1 cellular context compared by ENCODE assay signal in genomic region chr3:108125550-108126071, GRCh38.
A peak's percentile ranks its signal among the peaks of the same experiment; 100 is the strongest.
TF ChIP-seq lines count a peak whose summit lies in the region.

No MANE protein-coding gene starts in this region.

TF ChIP-seq in GM12878, 131 proteins besides CTCF, POLR2A, EP300 and RAD21 (continues in another document):
- TF ChIP-seq TCF12 (IDR thresholded peaks at IDR 0.05; ENCODE audit: low read depth, low read length) (peak; percentile 89; the same call in 1 of the 2 replicates), CREM (IDR thresholded peaks at IDR 0.05; ENCODE audit: low read depth) (peak; percentile 57; the same call in 1 of the 2 replicates), NFXL1 (IDR thresholded peaks at IDR 0.05; ENCODE audit: borderline replicate concordance) (no peak), ZNF687 (IDR thresholded peaks at IDR 0.05) (peak; percentile 47; the same call in 1 of the 2 replicates), TCF3 (IDR thresholded peaks at IDR 0.05; ENCODE audit: borderline replicate concordance, insufficient read depth, low read depth, low read length) (peak; percentile 95), SKIL (IDR thresholded peaks at IDR 0.05; ENCODE audit: low read depth, poor library complexity, severe bottlenecking) (no peak), MXI1 (IDR thresholded peaks at IDR 0.05; ENCODE audit: low read depth, low read length) (peak; percentile 53; the same call in 1 of the 2 replicates), YY1 (IDR thresholded peaks at IDR 0.05; ENCODE audit: low read depth, low read length) (peak; percentile 70), STAT1 (conservative IDR thresholded peaks at IDR 0.05) (no peak), NBN (IDR thresholded peaks at IDR 0.05) (peak; percentile 17; the same call in 1 of the 2 replicates), CUX1 (IDR thresholded peaks at IDR 0.05; ENCODE audit: insufficient replicate concordance, low read depth, low read length) (peak; percentile 48), PKNOX1 (IDR thresholded peaks at IDR 0.05) (peak; percentile 52; the same call in 1 of the 2 replicates), TARDBP (IDR thresholded peaks at IDR 0.05; ENCODE audit: borderline replicate concordance) (no peak), ASH2L (IDR thresholded peaks at IDR 0.05; ENCODE audit: borderline replicate concordance, low read depth) (no peak), ZBTB4 (CRISPR knock-in tag; IDR thresholded peaks at IDR 0.05) (no peak), ZBED1 (IDR thresholded peaks at IDR 0.05; ENCODE audit: borderline replicate concordance) (peak; percentile 26; the same call in 1 of the 2 replicates), SMAD1 (IDR thresholded peaks at IDR 0.05; ENCODE audit: low read depth, partially characterized antibody) (peak; percentile 1), JUNB (IDR thresholded peaks at IDR 0.05) (no peak), HDAC2 (IDR thresholded peaks at IDR 0.05) (no peak), RUNX3 (IDR thresholded peaks at IDR 0.05; ENCODE audit: low read length) (peak; percentile 36; the same call in 1 of the 2 replicates), GABPA (IDR thresholded peaks at IDR 0.05; ENCODE audit: low read depth) (no peak), PBX3 (IDR thresholded peaks at IDR 0.05; ENCODE audit: insufficient replicate concordance, low read depth, low read length) (no peak), BHLHE40 (IDR thresholded peaks at IDR 0.05; ENCODE audit: borderline replicate concordance in 1 of 2, low read depth in 2 of 2, low read length in 1 of 2) (0 out of 4 replicates have a peak, but pooled peaks of 1 of the 2 experiments have one; percentile 18), ZZZ3 (IDR thresholded peaks at IDR 0.05; ENCODE audit: control insufficient read depth, insufficient read length, low read depth) (no peak), CREB1 (IDR thresholded peaks at IDR 0.05; ENCODE audit: low read depth) (peak; percentile 52; the same call in 1 of the 2 replicates), SMC3 (IDR thresholded peaks at IDR 0.05; ENCODE audit: borderline replicate concordance, low read length) (0 out of 2 replicates have a peak, but pooled peaks have one; percentile 2), NFYA (IDR thresholded peaks at IDR 0.05; ENCODE audit: borderline replicate concordance, low read depth, low read length) (no peak), MEF2A (IDR thresholded peaks at IDR 0.05; ENCODE audit: insufficient read depth, low read depth, low read length) (no peak), RCOR1 (conservative IDR thresholded peaks at IDR 0.05; ENCODE audit: low read depth, low read length) (0 out of 2 replicates have a peak, but pooled peaks have one; percentile 27), SPI1 (IDR thresholded peaks at IDR 0.05; ENCODE audit: borderline replicate concordance, insufficient read depth, low read depth, low read length) (peak; percentile 77), TAF1 (IDR thresholded peaks at IDR 0.05; ENCODE audit: borderline replicate concordance, low read depth, low read length) (peak; percentile 86; the same call in 1 of the 2 replicates), GATAD2B (conservative IDR thresholded peaks at IDR 0.05; ENCODE audit: low read depth) (0 out of 2 replicates have a peak, but pooled peaks have one; percentile 9), PRDM15 (CRISPR knock-in tag; IDR thresholded peaks at IDR 0.05) (0 out of 2 replicates have a peak, but pooled peaks have one; percentile 56), IRF4 (IDR thresholded peaks at IDR 0.05; ENCODE audit: low read depth, low read length) (0 out of 2 replicates have a peak, but pooled peaks have one; percentile 7), LARP7 (IDR thresholded peaks at IDR 0.05) (no peak), EED (IDR thresholded peaks at IDR 0.05; ENCODE audit: low read depth) (no peak), MYC (IDR thresholded peaks at IDR 0.05; ENCODE audit: insufficient read depth, insufficient read length, insufficient replicate concordance, low read length, severe bottlenecking) (no peak), SREBF2 (IDR thresholded peaks at IDR 0.05; ENCODE audit: low read length) (no peak), SRF (IDR thresholded peaks at IDR 0.05; ENCODE audit: low read depth in 2 of 2, low read length in 2 of 2) (no peak)
